31 cellular contexts compared by ENCODE assay signal in the genomic region with DNA sequence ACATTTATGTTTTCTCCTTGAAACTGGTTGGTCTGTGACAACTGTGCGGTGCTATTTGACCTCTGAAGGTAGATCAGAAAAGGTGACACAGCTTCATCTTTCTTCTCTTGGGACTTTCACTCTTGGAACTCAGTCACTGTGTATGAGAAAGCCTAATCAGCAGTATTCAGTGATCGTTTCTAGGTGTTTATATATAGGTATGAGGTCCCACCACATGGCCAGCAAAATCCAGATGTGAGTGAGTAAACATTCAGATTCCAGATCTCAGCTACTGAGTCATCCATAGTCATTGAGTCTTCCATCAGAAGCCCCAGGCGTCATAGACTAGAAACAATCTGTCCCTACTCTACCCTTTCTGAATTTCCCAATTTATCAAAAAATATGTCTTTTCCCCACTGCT.
A peak's percentile ranks its signal among the peaks of the same experiment; 100 is the strongest.
DNase-seq lines count a peak whose midpoint lies in the region; ATAC-seq, FAIRE-seq and TF ChIP-seq lines count a peak whose summit lies in the region.
"Had no signal": no experiment of that assay in that cellular context is flagged by ENCODE, and none has a peak within 500 bp of the region (broad histone marks: within the 10 kb centered on the region; RNA-seq: fewer than 3 reads in every experiment).

No MANE protein-coding gene starts in this region.

- H3K79me2 ChIP-seq in PC-3 (ENCODE audit: low read length): no peaks in the 10 kb centered on the region

- no peak overlapping the region for H2BK5ac ChIP-seq in mesenchymal stem cell (ENCODE audit: low read depth, low read length, poor library complexity, severe bottlenecking)

- no peak overlapping the region for H4K8ac ChIP-seq in mesenchymal stem cell (ENCODE audit: low read length)

- no peak overlapping the region for H2AK5ac ChIP-seq in mesenchymal stem cell (ENCODE audit: low read length, severe bottlenecking)

- no peak overlapping the region for H3K4me3 ChIP-seq in PC-3 (ENCODE audit: low read length)
- no peak overlapping the region for H3K4me3 ChIP-seq in bronchial epithelial cell (ENCODE audit: low read depth, low read length)
- no peak overlapping the region for H3K4me3 ChIP-seq in mesenchymal stem cell (ENCODE audit: insufficient read depth in 1 of 2, low read depth in 1 of 2, low read length in 2 of 2)
- H3K4me3 ChIP-seq: ascending aorta, HAP-1, heart right ventricle, lung, ovary, vagina had no signal

- TF ChIP-seq CTCF in PC-3 (conservative IDR thresholded peaks at IDR 0.05; ENCODE audit: low read depth, low read length) (no peak), bronchial epithelial cell (IDR thresholded peaks at IDR 0.05; ENCODE audit: insufficient read depth, low read length, severe bottlenecking) (no peak)

- H3K9ac ChIP-seq in PC-3 (ENCODE audit: low read length): no peak overlapping the region
- no peak overlapping the region for H3K9ac ChIP-seq in mesenchymal stem cell (ENCODE audit: low read length)
- H3K9ac ChIP-seq: SK-N-SH had no signal

- CTCF ChIA-PET in PC-3 (lab: Charles Lee): no interaction called here

- H3K79me1 ChIP-seq in mesenchymal stem cell (replicated peaks; ENCODE audit: low read length, poor library complexity, severe bottlenecking): no peaks in the 10 kb centered on the region

- no peak overlapping the region for H2BK15ac ChIP-seq in mesenchymal stem cell (ENCODE audit: low read depth, poor library complexity, severe bottlenecking)

- H2AFZ ChIP-seq in PC-3 (ENCODE audit: low read length): no peak overlapping the region
- H2AFZ ChIP-seq in mesenchymal stem cell (ENCODE audit: low read depth, low read length): no peak overlapping the region

- FAIRE-seq in bronchial epithelial cell (lab: Jason Lieb, UNC): no peak
- FAIRE-seq: RCC 7860, small intestine had no signal

- H2BK12ac ChIP-seq in mesenchymal stem cell (ENCODE audit: low read length in 2 of 2): no peak overlapping the region

- ATAC-seq in PC-3: no peak; the same call in 1 of the 2 replicates
- no peak for ATAC-seq in GM21367 (IDR thresholded peaks at IDR 0.05; ENCODE audit: unreplicated experiment)
- ATAC-seq: activated CD8-positive, alpha-beta T cell treated with anti-CD3 and anti-CD28 coated beads for 36 hours; heart right ventricle; stimulated activated naive CD8-positive, alpha-beta T cell treated with anti-CD3 and anti-CD28 coated beads, Interleukin-15, amount 100 ng/mL, for 72 hours had no signal

- H3K23ac ChIP-seq in mesenchymal stem cell (ENCODE audit: low read length in 2 of 2): no peak overlapping the region

- intact Hi-C loops in PC-3 (cut with micrococcal nuclease) (no loop called here), posterior vena cava (cut with DNase I) (no loop called here)

- H3F3A ChIP-seq in PC-3 (ENCODE audit: low read length, unreplicated experiment): no peaks in the 10 kb centered on the region

- H4K20me1 ChIP-seq in PC-3 (ENCODE audit: low read length): no peaks in the 10 kb centered on the region

- H3K4me1 ChIP-seq in PC-3 (ENCODE audit: insufficient read depth, low read length) (no peaks in the 10 kb centered on the region), mesenchymal stem cell (ENCODE audit: control insufficient read depth, insufficient read depth, low read depth, low read length) (no peaks in the 10 kb centered on the region)
- H3K4me1 ChIP-seq: ascending aorta, BE2C, HAP-1, heart right ventricle, vagina had no signal

- H3K27me3 ChIP-seq in PC-3 (ENCODE audit: low read length): no peaks in the 10 kb centered on the region
- H3K27me3 ChIP-seq in bronchial epithelial cell (ENCODE audit: control insufficient read depth, insufficient read depth, low read length): no peaks in the 10 kb centered on the region
- no peaks in the 10 kb centered on the region for H3K27me3 ChIP-seq in mesenchymal stem cell (ENCODE audit: control insufficient read depth in 1 of 2, insufficient read depth in 1 of 2, low read length in 2 of 2)
- H3K27me3 ChIP-seq: ascending aorta, BE2C, heart right ventricle, ovary, vagina had no signal

- H4K91ac ChIP-seq in mesenchymal stem cell (ENCODE audit: low read length): no peak overlapping the region

- H3K9me3 ChIP-seq in PC-3 (ENCODE audit: low read length) (no peaks in the 10 kb centered on the region), mesenchymal stem cell (ENCODE audit: control insufficient read depth, low read length) (no peaks in the 10 kb centered on the region)
- H3K9me3 ChIP-seq: BE2C, HAP-1, ovary, SK-N-SH, vagina had no signal

- H3K4me2 ChIP-seq in PC-3 (ENCODE audit: low read length): no peak overlapping the region
- no peak overlapping the region for H3K4me2 ChIP-seq in mesenchymal stem cell (ENCODE audit: low read length, poor library complexity, severe bottlenecking)
- H3K4me2 ChIP-seq: SK-N-SH had no signal

- H2BK120ac ChIP-seq in mesenchymal stem cell (ENCODE audit: low read depth, low read length): no peak overlapping the region

- WGBS in mesenchymal stem cell: 66% methylated on average over 3 of the region's 3 CpGs

- DNase-seq in DMS53 (lab: John Stamatoyannopoulos, UW) (peak; percentile 14), DMS53 treated with DMSO at 0.1 percent for 48 hours (lab: John Stamatoyannopoulos, UW; ENCODE audit: unreplicated experiment) (no peak), PC-3 (peak; percentile 48), bronchial epithelial cell (ENCODE audit: low read depth) (peak; percentile 84), mesenchymal stem cell (peak; percentile 67), posterior vena cava (ENCODE audit: low spot score) (no peak)
- no peak for DNase-seq in stimulated activated CD4-positive, alpha-beta T cell treated with anti-CD3 and anti-CD28 coated beads, Interleukin-2, amount 100 ng/mL, for 24 hours
- DNase-seq: activated CD8-positive, alpha-beta T cell treated with anti-CD3 and anti-CD28 coated beads for 36 hours; activated effector memory CD4-positive, alpha-beta T cell treated with Interleukin-2 at 50 U/mL for 16 hours; activated naive CD8-positive, alpha-beta T cell treated with anti-CD3 and anti-CD28 coated beads for 36 hours; BE2C; CD8-positive, alpha-beta memory T cell; GF-D8; heart right ventricle; Kasumi-1; NCI-H1694; NCI-H526; nephron progenitor cell; ovary; SK-N-SH; small intestine; stimulated activated CD8-positive, alpha-beta memory T cell treated with anti-CD3 and anti-CD28 coated beads, Interleukin-4, amount 100 ng/mL, for 48 hours; stimulated activated naive CD8-positive, alpha-beta T cell treated with anti-CD3 and anti-CD28 coated beads, Interleukin-15, amount 100 ng/mL, for 72 hours; T-helper 2 cell had no signal

- no peak overlapping the region for H3K14ac ChIP-seq in mesenchymal stem cell (ENCODE audit: low read length in 2 of 2)

- H3K27ac ChIP-seq in PC-3 (ENCODE audit: low read length) (no peak overlapping the region), mesenchymal stem cell (ENCODE audit: low read length, poor library complexity, severe bottlenecking) (no peak overlapping the region)
- H3K27ac ChIP-seq: 22Rv1, ascending aorta, heart right ventricle, ovary, vagina had no signal

- no TSS peak for BruUV-seq in PC-3 (replicated peaks; lab: Mats Ljungman, UMichigan)

- H3K36me3 ChIP-seq in PC-3 (ENCODE audit: low read depth, low read length) (no peaks in the 10 kb centered on the region), bronchial epithelial cell (ENCODE audit: control insufficient read depth, insufficient read depth, low read length) (no peaks in the 10 kb centered on the region), mesenchymal stem cell (ENCODE audit: control insufficient read depth in 1 of 2, insufficient read depth in 2 of 2, low read depth in 1 of 2, low read length in 2 of 2) (no peaks in the 10 kb centered on the region)
- H3K36me3 ChIP-seq: ascending aorta, BE2C, HAP-1, heart right ventricle, ovary, vagina had no signal

- H3K18ac ChIP-seq in mesenchymal stem cell (ENCODE audit: low read depth in 1 of 2, low read length in 2 of 2): no peak overlapping the region

- H3K9me2 ChIP-seq in PC-3 (replicated peaks; ENCODE audit: low read length): no peaks in the 10 kb centered on the region
- H3K9me2 ChIP-seq: SK-N-SH had no signal

- POLR2A ChIA-PET in PC-3 (lab: Charles Lee; ENCODE audit: unreplicated experiment): no interaction called here

- H3K4ac ChIP-seq in mesenchymal stem cell (ENCODE audit: low read depth in 1 of 2, low read length in 2 of 2): no peak overlapping the region

Comparison
In these comparisons a context has a peak if more than half of its experiments do, and no peak if none do; other contexts are left out.
1. DNase-seq: peak in DMS53 (single experiment), PC-3 (single experiment), bronchial epithelial cell (single experiment) and mesenchymal stem cell (single experiment); none in DMS53 treated with DMSO at 0.1 percent for 48 hours (single experiment), stimulated activated CD4-positive, alpha-beta T cell treated with anti-CD3 and anti-CD28 coated beads, Interleukin-2, amount 100 ng/mL, for 24 hours (0 of 2) and posterior vena cava (single experiment).